ENCODE assay signal across 1 cellular context in the genomic region with DNA sequence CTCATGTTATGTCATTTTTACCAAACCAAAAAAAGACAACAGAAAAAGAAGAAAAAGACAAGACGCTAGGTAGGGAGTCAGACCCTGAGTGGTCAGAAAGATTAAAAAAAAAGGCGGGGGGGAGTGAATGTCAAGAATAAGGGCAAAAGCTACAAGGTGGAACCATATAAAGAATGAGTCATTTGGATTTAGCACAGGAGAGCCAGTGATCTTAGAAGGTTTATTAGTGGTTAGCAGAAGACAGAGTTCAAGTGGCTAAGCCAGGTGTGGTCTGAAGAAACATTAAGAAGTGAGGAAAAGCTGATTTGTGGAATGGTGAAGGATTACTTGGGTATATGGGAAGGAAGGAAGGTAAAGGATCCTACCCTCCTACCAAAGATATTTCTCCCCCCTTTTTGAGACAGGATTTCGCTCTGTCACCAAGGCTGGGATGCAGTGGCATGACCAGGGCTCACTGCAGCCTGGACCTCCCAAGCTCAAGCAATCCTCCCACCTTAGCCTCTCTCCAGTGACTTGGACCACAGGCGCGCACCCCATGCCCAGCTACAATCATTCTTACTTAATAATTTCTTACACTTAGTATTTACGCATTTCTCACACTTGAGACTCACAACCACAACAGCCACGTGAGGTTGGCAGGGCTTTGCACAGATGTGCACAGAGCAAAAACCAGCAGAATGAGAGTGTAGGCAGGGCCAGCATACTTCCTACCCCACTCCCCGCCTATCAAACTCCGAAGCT.
TF ChIP-seq lines count a peak whose summit lies in the region.

No MANE protein-coding gene starts in this region.

TF ChIP-seq in HepG2, 621 proteins besides CTCF, POLR2A, EP300 and RAD21:
- TF ChIP-seq RBFOX2 (IDR thresholded peaks at IDR 0.05; ENCODE audit: low read depth, low read length) (0 out of 2 replicates have a peak, but pooled peaks have one; percentile 28), ZNF20 (CRISPR knock-in tag; IDR thresholded peaks at IDR 0.05) (no peak), RBM22 (optimal IDR thresholded peaks at IDR 0.05; ENCODE audit: low read length) (peak; percentile 16)
